In genomic region chr3:171768281-171768925, GRCh38 we compare ENCODE assay signal across 23 cellular contexts. TPM values are rescaled to one million over a fixed set of nuclear protein-coding genes. Genes with fewer than 3 reads are reported as not detected.
DNase-seq lines count a peak whose midpoint lies in the region; ATAC-seq and TF ChIP-seq lines count a peak whose summit lies in the region.
"Had no signal": no experiment of that assay in that cellular context is flagged by ENCODE, and none has a peak within 500 bp of the region (broad histone marks: within the 10 kb centered on the region; RNA-seq: fewer than 3 reads in every experiment).

No MANE protein-coding gene starts in this region.

- no peak overlapping the region for H2AFZ ChIP-seq in PC-9
- no peak overlapping the region for H2AFZ ChIP-seq in MM.1S (ENCODE audit: low read length)

- H3K27ac ChIP-seq in heart left ventricle: peak overlapping the region in 11 of 12 donors; percentile 17 to 83 (median 75)
- H3K27ac ChIP-seq in ascending aorta: peak overlapping the region; percentile 44 to 67
- H3K27ac ChIP-seq in right cardiac atrium (ENCODE audit: low read length): peak overlapping the region; percentile 8
- peak overlapping the region in 3 of 4 donors; percentile 13 to 82 (median 47) for H3K27ac ChIP-seq in tibial nerve
- H3K27ac ChIP-seq in PC-9: no peak overlapping the region
- no peak overlapping the region for H3K27ac ChIP-seq in MM.1S (ENCODE audit: low read length)

- H3K4me1 Mint-ChIP-seq in activated CD4-positive, alpha-beta T cell treated with anti-CD3 and anti-CD28 coated beads, Interleukin-2, amount 10 ng/mL, durations not matched to agents 24 days and 14 days: no peaks in the 10 kb centered on the region

- no TSS peak for BruUV-seq in PC-9 (replicated peaks; lab: Mats Ljungman, UMichigan)

- CTCF ChIA-PET in PC-9 (lab: Charles Lee): no interaction called here

- H3K9me2 ChIP-seq in PC-9 (ENCODE audit: insufficient read depth) (0 out of 2 replicates have a peak, but pooled peaks cover 3% of the 10 kb centered on the region), MM.1S (replicated peaks; ENCODE audit: insufficient read depth, low read length) (no peaks in the 10 kb centered on the region)

- DNase-seq in heart left ventricle (no peak), left ventricle myocardium superior (no peak), ascending aorta (ENCODE audit: low spot score in 2 of 2) (no peak), right cardiac atrium (no peak), tibial nerve (ENCODE audit: low spot score in 2 of 2) (peak in 1 of 2 donors; percentile 56), PC-9 (no peak), MM.1S (no peak)
- no peak for DNase-seq in activated CD4-positive, alpha-beta T cell treated with anti-CD3 and anti-CD28 coated beads, Interleukin-2, amount 10 ng/mL, durations not matched to agents 24 days and 14 days
- DNase-seq: activated CD4-positive, alpha-beta T cell treated with anti-CD3 and anti-CD28 coated beads for 1 hour; BE2C; COR-L47; foreskin fibroblast; KG1; kidney glomerular epithelial cell; mesendoderm; naive thymus-derived CD8-positive, alpha-beta T cell; NCI-H1092 treated with DMSO at 0.1 percent for 48 hours; NCI-H2029 treated with DMSO at 0.1 percent for 48 hours; NCI-H446; stimulated activated CD4-positive, alpha-beta T cell treated with anti-CD3 and anti-CD28 coated beads, Interleukin-4, amount 100 ng/mL, for 4 hours had no signal

- no peak overlapping the region for H3K4me3 Mint-ChIP-seq in activated CD4-positive, alpha-beta T cell treated with anti-CD3 and anti-CD28 coated beads, Interleukin-2, amount 10 ng/mL, durations not matched to agents 24 days and 14 days
- H3K4me3 Mint-ChIP-seq: naive thymus-derived CD8-positive, alpha-beta T cell had no signal

- TF ChIP-seq EP300 in tibial nerve (IDR thresholded peaks at IDR 0.05): peak in 1 of 2 donors; percentile 34

- TF ChIP-seq POLR2A in heart left ventricle (IDR thresholded peaks at IDR 0.05): no peak
- no peak for TF ChIP-seq POLR2A in tibial nerve (IDR thresholded peaks at IDR 0.05)

- intact Hi-C loops in heart left ventricle (cut with DNase I): loop anchor here in 1 of 10 donors (5.0 kb wide), 1 partner anchor 121 kb away; no protein-coding TSS in a partner anchor
- intact Hi-C loops in left ventricle myocardium superior (cut with micrococcal nuclease): no loop called here
- intact Hi-C loops in ascending aorta (cut with DNase I): no loop called here
- intact Hi-C loops in right cardiac atrium (cut with DNase I): loop anchor here in 2 of 4 donors (10.0 kb wide), 2 partner anchors 84 to 124 kb away; no protein-coding TSS in a partner anchor
- intact Hi-C loops in activated CD4-positive, alpha-beta T cell treated with anti-CD3 and anti-CD28 coated beads, Interleukin-2, amount 10 ng/mL, durations not matched to agents 24 days and 14 days (cut with micrococcal nuclease): no loop called here
- intact Hi-C loops in PC-9 (cut with micrococcal nuclease; ENCODE audit: unreplicated experiment): no loop called here

- H3K4me3 ChIP-seq in heart left ventricle (peak overlapping the region; percentile 1 to 71 (median 56)), ascending aorta (peak overlapping the region; percentile 51 to 64), right cardiac atrium (ENCODE audit: low read length) (peak overlapping the region; percentile 96), tibial nerve (peak overlapping the region in 2 of 4 donors; percentile 40 to 48), PC-9 (no peak overlapping the region), MM.1S (ENCODE audit: low read length) (no peak overlapping the region)
- H3K4me3 ChIP-seq: HAP-1 had no signal

- no peak for ATAC-seq in heart left ventricle
- ATAC-seq in left ventricle myocardium superior: no peak
- no peak for ATAC-seq in right cardiac atrium
- ATAC-seq: activated naive CD4-positive, alpha-beta T cell treated with anti-CD3 and anti-CD28 coated beads, Interleukin-2, amount 50 U/mL, for 72 hours; naive thymus-derived CD8-positive, alpha-beta T cell had no signal

- 39 to 60% (median 48%) methylated on average over 10 of the region's 10 CpGs for WGBS in heart left ventricle, 4 donors
- WGBS in right cardiac atrium: 54% methylated on average over 10 of the region's 10 CpGs
- 68 to 70% methylated on average over 10 of the region's 10 CpGs for WGBS in tibial nerve, 2 donors

- no peak overlapping the region for H3K9ac ChIP-seq in MM.1S (ENCODE audit: low read length)

- no peaks in the 10 kb centered on the region for H3K9me3 Mint-ChIP-seq in activated CD4-positive, alpha-beta T cell treated with anti-CD3 and anti-CD28 coated beads, Interleukin-2, amount 10 ng/mL, durations not matched to agents 24 days and 14 days
- H3K9me3 Mint-ChIP-seq: activated naive CD4-positive, alpha-beta T cell treated with anti-CD3 and anti-CD28 coated beads, Interleukin-2, amount 50 U/mL, for 72 hours; brain; naive thymus-derived CD8-positive, alpha-beta T cell had no signal

- 0 out of 2 replicates have a peak, but pooled peaks cover 3% of the 10 kb centered on the region for H4K20me1 ChIP-seq in PC-9 (ENCODE audit: insufficient read depth)
- H4K20me1 ChIP-seq in MM.1S (ENCODE audit: insufficient read depth, low read length): no peaks in the 10 kb centered on the region

- H3K27me3 ChIP-seq in heart left ventricle (no peaks in the 10 kb centered on the region), ascending aorta (no peaks in the 10 kb centered on the region), right cardiac atrium (ENCODE audit: control insufficient read depth, insufficient read depth) (no peaks in the 10 kb centered on the region), tibial nerve (no peaks in the 10 kb centered on the region), PC-9 (ENCODE audit: insufficient read depth, low read depth) (no peaks in the 10 kb centered on the region), MM.1S (replicated peaks; ENCODE audit: insufficient read depth, low read length) (no peaks in the 10 kb centered on the region)
- H3K27me3 ChIP-seq: BE2C had no signal

- H3K4me2 ChIP-seq in PC-9 (no peak overlapping the region), MM.1S (ENCODE audit: low read depth, low read length) (no peak overlapping the region)

- H3K27me3 Mint-ChIP-seq in activated CD4-positive, alpha-beta T cell treated with anti-CD3 and anti-CD28 coated beads, Interleukin-2, amount 10 ng/mL, durations not matched to agents 24 days and 14 days: peaks cover 34% of the 10 kb centered on the region

- no peaks in the 10 kb centered on the region for H3K36me3 Mint-ChIP-seq in activated CD4-positive, alpha-beta T cell treated with anti-CD3 and anti-CD28 coated beads, Interleukin-2, amount 10 ng/mL, durations not matched to agents 24 days and 14 days (ENCODE audit: low read depth)
- H3K36me3 Mint-ChIP-seq: activated naive CD4-positive, alpha-beta T cell treated with anti-CD3 and anti-CD28 coated beads, Interleukin-2, amount 50 U/mL, for 72 hours; brain; naive thymus-derived CD8-positive, alpha-beta T cell had no signal

- H3K79me2 ChIP-seq in PC-9 (ENCODE audit: low read depth) (0 out of 2 replicates have a peak, but pooled peaks cover 4% of the 10 kb centered on the region), MM.1S (ENCODE audit: low read length) (no peaks in the 10 kb centered on the region)

- POLR2A ChIA-PET in PC-9 (lab: Charles Lee; ENCODE audit: unreplicated experiment): no interaction called here

- H3K9me3 ChIP-seq in heart left ventricle: no peaks in the 10 kb centered on the region
- no peaks in the 10 kb centered on the region for H3K9me3 ChIP-seq in ascending aorta
- no peaks in the 10 kb centered on the region for H3K9me3 ChIP-seq in right cardiac atrium (ENCODE audit: control insufficient read depth, low read length)
- H3K9me3 ChIP-seq in tibial nerve: no peaks in the 10 kb centered on the region
- no peaks in the 10 kb centered on the region for H3K9me3 ChIP-seq in PC-9 (ENCODE audit: insufficient read depth, low read depth)
- no peaks in the 10 kb centered on the region for H3K9me3 ChIP-seq in MM.1S (replicated peaks; ENCODE audit: insufficient read depth, low read length)
- H3K9me3 ChIP-seq: BE2C, HAP-1 had no signal

- H3K27ac Mint-ChIP-seq in activated CD4-positive, alpha-beta T cell treated with anti-CD3 and anti-CD28 coated beads, Interleukin-2, amount 10 ng/mL, durations not matched to agents 24 days and 14 days: no peak overlapping the region
- H3K27ac Mint-ChIP-seq: activated naive CD4-positive, alpha-beta T cell treated with anti-CD3 and anti-CD28 coated beads, Interleukin-2, amount 50 U/mL, for 72 hours; naive thymus-derived CD8-positive, alpha-beta T cell had no signal

- H3K4me1 ChIP-seq in heart left ventricle: peaks cover 0 to 48% (median 26%) of the 10 kb centered on the region in 12 donors
- H3K4me1 ChIP-seq in ascending aorta: peaks cover 0 to 37% of the 10 kb centered on the region in 2 donors
- H3K4me1 ChIP-seq in right cardiac atrium (ENCODE audit: control insufficient read depth, insufficient read depth, low read length): peaks cover 9% of the 10 kb centered on the region
- H3K4me1 ChIP-seq in tibial nerve: peaks cover 0 to 43% (median 9%) of the 10 kb centered on the region in 4 donors
- peaks cover 8% of the 10 kb centered on the region; the same call in 1 of the 2 replicates for H3K4me1 ChIP-seq in PC-9 (replicated peaks; ENCODE audit: insufficient read depth)
- no peaks in the 10 kb centered on the region for H3K4me1 ChIP-seq in MM.1S (ENCODE audit: low read length)
- H3K4me1 ChIP-seq: HAP-1 had no signal

- TF ChIP-seq CTCF in heart left ventricle (IDR thresholded peaks at IDR 0.05) (no peak), ascending aorta (IDR thresholded peaks at IDR 0.05) (no peak), tibial nerve (IDR thresholded peaks at IDR 0.05) (no peak), PC-9 (conservative IDR thresholded peaks at IDR 0.05) (no peak), MM.1S (IDR thresholded peaks at IDR 0.05; ENCODE audit: low read length) (no peak)

- H3K36me3 ChIP-seq in heart left ventricle (no peaks in the 10 kb centered on the region), ascending aorta (no peaks in the 10 kb centered on the region), tibial nerve (no peaks in the 10 kb centered on the region), PC-9 (ENCODE audit: low read depth) (no peaks in the 10 kb centered on the region), MM.1S (replicated peaks; ENCODE audit: insufficient read depth, low read length) (no peaks in the 10 kb centered on the region)
- H3K36me3 ChIP-seq: BE2C, HAP-1 had no signal

- H3F3A ChIP-seq in PC-9 (ENCODE audit: insufficient read depth, low read depth) (peaks cover 5% of the 10 kb centered on the region; the same call in 1 of the 2 replicates), MM.1S (ENCODE audit: insufficient read depth, low read length) (no peaks in the 10 kb centered on the region)

RNA-seq across cellular contexts. Expression of gene PLD1, which starts 41.9 kb away (rescaled TPM):
- total RNA-seq in heart left ventricle: 100 to 1,000 TPM in 1 of 9 donors, 10 to 100 TPM in 8; 44.5 to 106 (median 61.4) TPM
- 10 to 100 TPM; 12.3 to 33.2 TPM for polyA plus RNA-seq in heart left ventricle
- total RNA-seq in left ventricle myocardium superior: 75.1 TPM
- total RNA-seq in ascending aorta: 8.8 TPM
- total RNA-seq in right cardiac atrium: 10 to 100 TPM; 49.0 to 79.5 (median 59.9) TPM
- polyA plus RNA-seq in right cardiac atrium: 17.0 TPM
- total RNA-seq in tibial nerve: 10 to 100 TPM; 15.3 to 55.9 (median 45.4) TPM
- 0.09 TPM in 1 of 2 replicates, not detected in the other for total RNA-seq in activated CD4-positive, alpha-beta T cell treated with anti-CD3 and anti-CD28 coated beads, Interleukin-2, amount 10 ng/mL, durations not matched to agents 24 days and 14 days
- total RNA-seq in PC-9 (2021): 32.5 and 33.3 TPM in 2 replicates
- polyA plus RNA-seq: naive thymus-derived CD8-positive, alpha-beta T cell had no signal

Comparison
In these comparisons a context has a peak if more than half of its experiments do, and no peak if none do; other contexts are left out.
1. H3K27ac ChIP-seq: peak in heart left ventricle (11 of 12), ascending aorta (2 of 2), right cardiac atrium (single experiment) and tibial nerve (3 of 4); none in PC-9 (single experiment) and MM.1S (single experiment).
2. H3K4me3 ChIP-seq: peak in heart left ventricle (12 of 12), ascending aorta (2 of 2) and right cardiac atrium (single experiment); none in PC-9 (single experiment) and MM.1S (single experiment).